In the genomic region with DNA sequence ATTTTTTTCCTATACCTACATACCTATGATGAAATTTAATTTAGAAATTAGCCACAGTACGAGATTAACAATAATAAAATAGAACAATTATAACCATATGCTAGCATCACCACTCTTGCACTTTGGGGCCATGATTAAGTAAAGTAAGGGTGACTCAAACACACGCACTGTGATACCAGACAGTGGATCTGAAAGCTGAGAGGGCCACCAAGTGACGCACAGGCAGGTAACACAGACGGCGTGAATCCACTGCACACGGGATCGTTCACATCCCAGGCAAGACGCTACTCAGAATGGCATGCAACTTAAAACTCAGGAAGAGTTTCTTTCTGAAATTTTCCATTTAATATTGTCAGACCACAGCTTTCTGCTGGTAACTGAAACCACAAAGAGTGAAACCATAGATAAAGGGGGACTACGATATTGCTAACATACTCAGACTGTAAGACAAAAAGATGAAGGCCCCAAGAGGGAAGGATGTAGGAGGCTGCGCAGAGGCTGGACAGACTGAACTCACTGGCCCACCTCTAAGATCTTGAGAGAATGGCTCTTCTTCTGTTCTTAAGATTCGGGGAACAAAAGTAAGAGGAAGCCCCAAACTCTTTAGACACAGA, we compare ENCODE assay signal across 11 cellular contexts. TPM values are rescaled to one million over a fixed set of nuclear protein-coding genes. Genes with fewer than 3 reads are reported as not detected.
DNase-seq lines count a peak whose midpoint lies in the region; ATAC-seq and TF ChIP-seq lines count a peak whose summit lies in the region.
"Had no signal": no experiment of that assay in that cellular context is flagged by ENCODE, and none has a peak within 500 bp of the region (broad histone marks: within the 10 kb centered on the region; RNA-seq: fewer than 3 reads in every experiment).

No MANE protein-coding gene starts in this region.

- peak overlapping the region; percentile 38 for H3K4me2 ChIP-seq in smooth muscle cell

- H3K79me2 ChIP-seq in smooth muscle cell (ENCODE audit: low read depth) = peaks cover 100% of the 10 kb centered on the region

- POLR2A ChIA-PET in T-cell (lab: Charles Lee) = interaction anchor here in 1 of 2 donors (0.6 kb wide), 1 partner anchor 18 kb away, joined by 3 read pairs; no protein-coding TSS in a partner anchor

- DNase-seq in T-cell = no peak
- peak in 1 of 10 donors; percentile 30 for DNase-seq in dorsolateral prefrontal cortex
- DNase-seq in smooth muscle cell (lab: John Stamatoyannopoulos, UW; ENCODE audit: unreplicated experiment) = no peak
- no peak for DNase-seq in NCI-H2171 treated with DMSO at 0.1 percent for 48 hours (lab: John Stamatoyannopoulos, UW)
- no peak for DNase-seq in NCI-H69 (lab: John Stamatoyannopoulos, UW)
- DNase-seq in epidermal melanocyte (ENCODE audit: insufficient read length, low spot score) = no peak

- peaks cover 41% of the 10 kb centered on the region for H3F3A ChIP-seq in smooth muscle cell (ENCODE audit: low read depth)

- H3K9me3 Mint-ChIP-seq in T-cell = no peaks in the 10 kb centered on the region

- peaks cover 21% of the 10 kb centered on the region for H3K4me1 ChIP-seq in smooth muscle cell (ENCODE audit: low read depth)

- H3K4me1 Mint-ChIP-seq in T-cell = peaks cover 32 to 62% (median 35%) of the 10 kb centered on the region in 3 donors

- H3K36me3 Mint-ChIP-seq in T-cell = peaks cover 14% of the 10 kb centered on the region

- TF ChIP-seq CTCF in dorsolateral prefrontal cortex (IDR thresholded peaks at IDR 0.05 in 54 of 56, conservative IDR thresholded peaks at IDR 0.05 in 2 of 56; ENCODE audit: low read depth in 1 of 56, partially characterized antibody in 56 of 56) (no peak), smooth muscle cell (IDR thresholded peaks at IDR 0.05; ENCODE audit: borderline replicate concordance, insufficient read depth, poor library complexity, severe bottlenecking) (no peak)

- H3K4me3 ChIP-seq in dorsolateral prefrontal cortex (peak overlapping the region in 4 of 59 donors; percentile 25 to 35 (median 28)), smooth muscle cell (no peak overlapping the region)

- H3K9me3 ChIP-seq in smooth muscle cell (replicated peaks; ENCODE audit: low read depth) = no peaks in the 10 kb centered on the region

- H4K20me1 ChIP-seq in smooth muscle cell (ENCODE audit: low read depth) = peaks cover 100% of the 10 kb centered on the region

- peak overlapping the region in 48 of 59 donors; percentile 1 to 89 (median 74) for H3K27ac ChIP-seq in dorsolateral prefrontal cortex
- H3K27ac ChIP-seq in smooth muscle cell (ENCODE audit: low read depth) = peak overlapping the region; percentile 89

- H3K9ac ChIP-seq in smooth muscle cell (ENCODE audit: low read depth) = peak overlapping the region; percentile 22

- H3K27me3 Mint-ChIP-seq in T-cell = no peaks in the 10 kb centered on the region

- no peak overlapping the region for H2AFZ ChIP-seq in smooth muscle cell (ENCODE audit: low read depth)

- no peaks in the 10 kb centered on the region for H3K36me3 ChIP-seq in smooth muscle cell (ENCODE audit: low read depth)

- peak overlapping the region in 1 of 3 donors; percentile 51 for H3K4me3 Mint-ChIP-seq in T-cell

- peak overlapping the region; percentile 17 to 52 for H3K27ac Mint-ChIP-seq in T-cell

- ATAC-seq in GM21381 (IDR thresholded peaks at IDR 0.05; ENCODE audit: unreplicated experiment) (peak; percentile 51), T-cell (replicated peaks in 1 of 4) (no peak), GM18861 (IDR thresholded peaks at IDR 0.05; ENCODE audit: unreplicated experiment) (no peak)
- ATAC-seq: Panc1 had no signal

- 63% methylated on average over 11 of the region's 11 CpGs for WGBS in smooth muscle cell (ENCODE audit: low lambda C conversion rate)

- no peaks in the 10 kb centered on the region for H3K27me3 ChIP-seq in dorsolateral prefrontal cortex
- no peaks in the 10 kb centered on the region for H3K27me3 ChIP-seq in smooth muscle cell (ENCODE audit: low read depth)

- CTCF ChIA-PET in T-cell (lab: Charles Lee) = interaction anchor here (1.0 to 1.7 kb wide), 2 partner anchors 10 to 18 kb away, joined by 3 to 6 read pairs; partner anchors contain the start of gene RRBP1 (in 1 of the 2)

- intact Hi-C loops in dorsolateral prefrontal cortex (cut with DNase I) = no loop called here

RNA-seq across cellular contexts. Expression of gene RRBP1, which starts 17.9 kb away (rescaled TPM):
- total RNA-seq in T-cell = 10 to 100 TPM; 26.3 to 32.4 (median 30.1) TPM
- 100 to 1,000 TPM in 1 of 120 experiments, 10 to 100 TPM in 119; 25.5 to 102 (median 45.7) TPM for total RNA-seq in dorsolateral prefrontal cortex
- total RNA-seq in smooth muscle cell = 142 and 180 TPM in 2 replicates
- polyA plus RNA-seq in smooth muscle cell = 224 and 226 TPM in 2 replicates

RNA-seq across cellular contexts. Expression of gene BANF2, which starts 35.6 kb away (rescaled TPM):
- total RNA-seq in T-cell = not detected
- total RNA-seq in dorsolateral prefrontal cortex = not detected
- not detected in 2 replicates for total RNA-seq in smooth muscle cell
- polyA plus RNA-seq in smooth muscle cell = not detected in 2 replicates
- total RNA-seq: endothelial cell of umbilical vein had no signal
- polyA plus RNA-seq: endothelial cell of umbilical vein, neural cell had no signal
